12 cellular contexts compared by ENCODE assay signal in the genomic region with DNA sequence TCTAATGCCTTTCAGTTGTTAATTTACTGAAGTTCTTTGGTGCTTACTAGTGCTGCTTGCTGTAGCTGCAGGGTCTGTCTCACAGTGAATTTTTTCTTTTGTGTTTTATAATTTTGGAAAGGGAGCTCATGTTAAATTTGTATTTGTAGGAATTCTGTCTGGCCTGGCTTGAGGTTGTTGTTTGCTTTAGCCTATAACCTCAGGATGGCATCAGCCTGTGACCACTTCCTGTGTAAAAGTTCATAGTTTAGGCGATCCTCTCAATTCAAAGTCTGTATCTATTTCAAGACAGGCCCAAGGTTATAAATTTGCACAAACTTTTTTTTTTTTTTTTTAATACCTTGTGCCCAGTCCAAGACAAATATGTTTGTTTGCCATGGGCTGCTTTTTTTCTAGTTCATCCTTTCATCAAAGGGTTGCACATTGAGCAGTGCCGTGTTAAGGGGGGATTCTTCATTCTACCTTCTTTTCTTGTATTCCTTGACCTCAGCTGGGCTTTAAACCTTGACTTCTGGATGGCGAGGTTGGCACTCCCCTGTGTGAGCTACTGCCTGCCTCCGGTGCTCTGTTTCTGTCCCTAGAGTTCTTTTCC. TPM values are rescaled to one million over a fixed set of nuclear protein-coding genes. Genes with fewer than 3 reads are reported as not detected.
DNase-seq lines count a peak whose midpoint lies in the region; TF ChIP-seq lines count a peak whose summit lies in the region.
"Had no signal": no experiment of that assay in that cellular context is flagged by ENCODE, and none has a peak within 500 bp of the region (broad histone marks: within the 10 kb centered on the region; RNA-seq: fewer than 3 reads in every experiment).

No MANE protein-coding gene starts in this region.

- CTCF ChIA-PET in CD8-positive, alpha-beta memory T cell (lab: Charles Lee), result interaction anchor here (0.9 to 1.3 kb wide), 2 partner anchors 45 to 73 kb away, joined by 3 read pairs; no protein-coding TSS in a partner anchor
- CTCF ChIA-PET in Calu3 (lab: Charles Lee) (no interaction called here), Caco-2 (lab: Charles Lee) (no interaction called here)

- H3K36me3 Mint-ChIP-seq in CD8-positive, alpha-beta memory T cell, result peaks cover 8 to 69% (median 15%) of the 10 kb centered on the region in 3 donors
- H3K36me3 Mint-ChIP-seq in mesothelial cell of epicardium (peaks cover 28% of the 10 kb centered on the region), Calu3 (ENCODE audit: insufficient read depth, unreplicated experiment) (peaks cover 5% of the 10 kb centered on the region), Caco-2 (ENCODE audit: insufficient read depth, unreplicated experiment) (peaks cover 40% of the 10 kb centered on the region)

- 38 to 54% methylated on average over 4 of the region's 4 CpGs for WGBS in sigmoid colon, 2 donors

- peaks cover 6% of the 10 kb centered on the region; the same call in 1 of the 2 replicates for H3K79me2 ChIP-seq in KMS-11 (ENCODE audit: insufficient read depth, low read depth)

- BruUV-seq in Calu3 (replicated peaks; lab: Mats Ljungman, UMichigan) (no TSS peak), Caco-2 (replicated peaks; lab: Mats Ljungman, UMichigan) (no TSS peak)

- TF ChIP-seq EP300 in sigmoid colon (IDR thresholded peaks at IDR 0.05), result no peak

- TF ChIP-seq CTCF in KMS-11 (conservative IDR thresholded peaks at IDR 0.05; ENCODE audit: low read depth, low read length), result no peak
- no peak for TF ChIP-seq CTCF in mesothelial cell of epicardium (IDR thresholded peaks at IDR 0.05; ENCODE audit: unreplicated experiment)
- TF ChIP-seq CTCF in Calu3 (IDR thresholded peaks at IDR 0.05; ENCODE audit: unreplicated experiment), result no peak
- TF ChIP-seq CTCF in sigmoid colon (IDR thresholded peaks at IDR 0.05), result no peak
- no peak for TF ChIP-seq CTCF in Caco-2 (IDR thresholded peaks at IDR 0.05; ENCODE audit: insufficient read depth in 1 of 2, low read depth in 1 of 2, low read length in 1 of 2, severe bottlenecking in 1 of 2, unreplicated experiment in 1 of 2)

- H4K20me1 ChIP-seq in KMS-11 (ENCODE audit: insufficient read depth), result no peaks in the 10 kb centered on the region

- H3K4me3 Mint-ChIP-seq in CD8-positive, alpha-beta memory T cell, result peak overlapping the region; percentile 8 to 77 (median 53)
- H3K4me3 Mint-ChIP-seq in mesothelial cell of epicardium, result no peak overlapping the region
- no peak overlapping the region for H3K4me3 Mint-ChIP-seq in Calu3 (ENCODE audit: low read depth, unreplicated experiment)
- H3K4me3 Mint-ChIP-seq in Caco-2 (ENCODE audit: unreplicated experiment), result no peak overlapping the region

- H3K36me3 ChIP-seq in CD8-positive, alpha-beta memory T cell (ENCODE audit: insufficient read depth, low read length), result peaks cover 30% of the 10 kb centered on the region
- H3K36me3 ChIP-seq in KMS-11 (ENCODE audit: insufficient read depth) (no peaks in the 10 kb centered on the region), adipocyte (ENCODE audit: control insufficient read depth, insufficient read depth, low read length, severe bottlenecking) (peaks cover 53% of the 10 kb centered on the region), sigmoid colon (peaks cover 7 to 40% (median 25%) of the 10 kb centered on the region in 4 donors), Caco-2 (ENCODE audit: control insufficient read depth, insufficient read depth, low read length) (peaks cover 2% of the 10 kb centered on the region)

- no peaks in the 10 kb centered on the region for H3K27me3 ChIP-seq in CD8-positive, alpha-beta memory T cell (ENCODE audit: insufficient read depth, low read length, poor library complexity, severe bottlenecking)
- H3K27me3 ChIP-seq in KMS-11 (ENCODE audit: insufficient read depth, low read depth) (no peaks in the 10 kb centered on the region), adipocyte (replicated peaks; ENCODE audit: control insufficient read depth, insufficient read depth, low read length) (no peaks in the 10 kb centered on the region), sigmoid colon (no peaks in the 10 kb centered on the region), Caco-2 (replicated peaks; ENCODE audit: control insufficient read depth, insufficient read depth, low read length) (no peaks in the 10 kb centered on the region)

- no peak for TF ChIP-seq POLR2A in sigmoid colon (IDR thresholded peaks at IDR 0.05)

- peaks cover 24% of the 10 kb centered on the region for H3K4me1 ChIP-seq in CD8-positive, alpha-beta memory T cell (ENCODE audit: insufficient read depth, low read length)
- H3K4me1 ChIP-seq in KMS-11 (ENCODE audit: low read depth, poor library complexity, severe bottlenecking) (peaks cover 17% of the 10 kb centered on the region), adipocyte (ENCODE audit: control insufficient read depth, insufficient read depth, low read length) (peaks cover 32% of the 10 kb centered on the region), sigmoid colon (peaks cover 0 to 28% (median 19%) of the 10 kb centered on the region in 4 donors), Caco-2 (no peaks in the 10 kb centered on the region)

- H3K4me1 Mint-ChIP-seq in CD8-positive, alpha-beta memory T cell, result peaks cover 63 to 80% (median 76%) of the 10 kb centered on the region in 3 donors
- peaks cover 7% of the 10 kb centered on the region for H3K4me1 Mint-ChIP-seq in mesothelial cell of epicardium
- peaks cover 9% of the 10 kb centered on the region for H3K4me1 Mint-ChIP-seq in Calu3 (ENCODE audit: low read depth, unreplicated experiment)
- peaks cover 5% of the 10 kb centered on the region for H3K4me1 Mint-ChIP-seq in Caco-2 (ENCODE audit: low read depth, unreplicated experiment)

- no peak for DNase-seq in CD8-positive, alpha-beta memory T cell
- DNase-seq in adipocyte (ENCODE audit: low read depth), result no peak
- DNase-seq in mesothelial cell of epicardium (ENCODE audit: low spot score in 2 of 2, unreplicated experiment in 2 of 2), result no peak
- DNase-seq in Calu3, result no peak
- no peak for DNase-seq in sigmoid colon
- DNase-seq in Caco-2, result no peak
- no peak for DNase-seq in activated gamma-delta T cell treated with Interleukin-2 at 50 U/mL for 16 hours
- DNase-seq: activated CD4-positive, CD25-positive, alpha-beta regulatory T cell treated with anti-CD3 and anti-CD28 coated beads, Interleukin-2, amount 50 U/mL, for 72 hours; caudate nucleus; GDM1; NCI-H1048 had no signal

- intact Hi-C loops in Calu3 (cut with micrococcal nuclease; ENCODE audit: unreplicated experiment), result no loop called here
- intact Hi-C loops in sigmoid colon (cut with DNase I), result no loop called here
- intact Hi-C loops in Caco-2 (cut with micrococcal nuclease; ENCODE audit: unreplicated experiment), result no loop called here

- H3K9me3 Mint-ChIP-seq in CD8-positive, alpha-beta memory T cell, result no peaks in the 10 kb centered on the region
- H3K9me3 Mint-ChIP-seq in mesothelial cell of epicardium, result peaks cover 3% of the 10 kb centered on the region
- no peaks in the 10 kb centered on the region for H3K9me3 Mint-ChIP-seq in Calu3 (ENCODE audit: low read depth, unreplicated experiment)
- no peaks in the 10 kb centered on the region for H3K9me3 Mint-ChIP-seq in Caco-2 (ENCODE audit: unreplicated experiment)

- peak overlapping the region; percentile 63 to 97 (median 90) for H3K27ac Mint-ChIP-seq in CD8-positive, alpha-beta memory T cell
- H3K27ac Mint-ChIP-seq in mesothelial cell of epicardium (peak overlapping the region; percentile 77), Calu3 (ENCODE audit: unreplicated experiment) (no peak overlapping the region), Caco-2 (ENCODE audit: unreplicated experiment) (no peak overlapping the region)

- H3K9ac ChIP-seq in KMS-11, result no peak overlapping the region
- H3K9ac ChIP-seq in adipocyte (ENCODE audit: low read length), result peak overlapping the region; percentile 35

- H3K27ac ChIP-seq in CD8-positive, alpha-beta memory T cell (ENCODE audit: low read depth, low read length), result no peak overlapping the region
- H3K27ac ChIP-seq in KMS-11, result peak overlapping the region; percentile 29; the same call in 1 of the 2 replicates
- no peak overlapping the region for H3K27ac ChIP-seq in sigmoid colon

- no peak overlapping the region for H2AFZ ChIP-seq in KMS-11 (ENCODE audit: low read depth)

- H3K9me3 ChIP-seq in CD8-positive, alpha-beta memory T cell (ENCODE audit: low read length), result no peaks in the 10 kb centered on the region
- H3K9me3 ChIP-seq in adipocyte (ENCODE audit: control insufficient read depth, low read length) (no peaks in the 10 kb centered on the region), sigmoid colon (no peaks in the 10 kb centered on the region), Caco-2 (no peaks in the 10 kb centered on the region)

- POLR2A ChIA-PET in CD8-positive, alpha-beta memory T cell (lab: Charles Lee), result interaction anchor here (0.5 to 1.8 kb wide), 3 partner anchors 10 to 76 kb away, joined by 3 to 7 read pairs (median 4); no protein-coding TSS in a partner anchor
- POLR2A ChIA-PET in Caco-2 (lab: Charles Lee), result no interaction called here

- H3K4me2 ChIP-seq in KMS-11, result peak overlapping the region; percentile 93

- H3K27me3 Mint-ChIP-seq in CD8-positive, alpha-beta memory T cell, result no peaks in the 10 kb centered on the region
- H3K27me3 Mint-ChIP-seq in mesothelial cell of epicardium (ENCODE audit: low read depth) (no peaks in the 10 kb centered on the region), Calu3 (ENCODE audit: unreplicated experiment) (no peaks in the 10 kb centered on the region), Caco-2 (ENCODE audit: insufficient read depth, unreplicated experiment) (no peaks in the 10 kb centered on the region)

- no peak overlapping the region for H3K4me3 ChIP-seq in CD8-positive, alpha-beta memory T cell (ENCODE audit: low read length)
- H3K4me3 ChIP-seq in KMS-11 (IDR thresholded peaks at IDR 0.05; ENCODE audit: insufficient read depth, low read depth, low read length) (no peak overlapping the region), adipocyte (ENCODE audit: low read length) (no peak overlapping the region), sigmoid colon (no peak overlapping the region), Caco-2 (ENCODE audit: low read depth, low read length) (no peak overlapping the region)

RNA-seq across cellular contexts. Expression of a gene that starts 7.3 kb away (rescaled TPM):
- total RNA-seq in CD8-positive, alpha-beta memory T cell, result 10 to 100 TPM; 21.7 to 22.1 TPM
- 25.1 TPM for polyA plus RNA-seq in CD8-positive, alpha-beta memory T cell
- 17.5 to 18.4 TPM (median 17.6 TPM) in 3 replicates for total RNA-seq in mesothelial cell of epicardium
- 11.5 and 11.6 TPM in 2 replicates for total RNA-seq in Calu3 (2022)
- total RNA-seq in sigmoid colon, result 10 to 100 TPM; 19.7 to 27.3 (median 22.7) TPM
- polyA plus RNA-seq in sigmoid colon, result 10 to 100 TPM; 20.4 to 23.8 (median 20.7) TPM
- 15.5 and 15.6 TPM in 2 replicates for total RNA-seq in Caco-2 (2022)

RNA-seq across cellular contexts. Expression of a gene that starts 42.9 kb away (rescaled TPM):
- 10 to 100 TPM; 10.5 to 10.7 TPM for total RNA-seq in CD8-positive, alpha-beta memory T cell
- 6.5 TPM for polyA plus RNA-seq in CD8-positive, alpha-beta memory T cell
- total RNA-seq in mesothelial cell of epicardium (41.5 to 49.2 TPM (median 43.8 TPM) in 3 replicates), Calu3 (2022) (15.1 and 18.4 TPM in 2 replicates), sigmoid colon (10 to 100 TPM in 2 of 4 donors, 1 to 10 TPM in 2; 8.6 to 11.1 (median 10.5) TPM), Caco-2 (2022) (29.5 and 31.5 TPM in 2 replicates)
- 10 to 100 TPM; 10.1 to 28.9 (median 20.4) TPM for polyA plus RNA-seq in sigmoid colon

Comparison
In these comparisons a context has a peak if more than half of its experiments do, and no peak if none do; other contexts are left out.
1. H3K27ac Mint-ChIP-seq: peak in CD8-positive, alpha-beta memory T cell (8 of 8) and mesothelial cell of epicardium (single experiment); none in Calu3 (single experiment) and Caco-2 (single experiment).
2. H3K4me3 Mint-ChIP-seq: peak in CD8-positive, alpha-beta memory T cell (7 of 7); none in mesothelial cell of epicardium (single experiment), Calu3 (single experiment) and Caco-2 (single experiment).